ENCODE assay signal across 24 cellular contexts in the genomic region with DNA sequence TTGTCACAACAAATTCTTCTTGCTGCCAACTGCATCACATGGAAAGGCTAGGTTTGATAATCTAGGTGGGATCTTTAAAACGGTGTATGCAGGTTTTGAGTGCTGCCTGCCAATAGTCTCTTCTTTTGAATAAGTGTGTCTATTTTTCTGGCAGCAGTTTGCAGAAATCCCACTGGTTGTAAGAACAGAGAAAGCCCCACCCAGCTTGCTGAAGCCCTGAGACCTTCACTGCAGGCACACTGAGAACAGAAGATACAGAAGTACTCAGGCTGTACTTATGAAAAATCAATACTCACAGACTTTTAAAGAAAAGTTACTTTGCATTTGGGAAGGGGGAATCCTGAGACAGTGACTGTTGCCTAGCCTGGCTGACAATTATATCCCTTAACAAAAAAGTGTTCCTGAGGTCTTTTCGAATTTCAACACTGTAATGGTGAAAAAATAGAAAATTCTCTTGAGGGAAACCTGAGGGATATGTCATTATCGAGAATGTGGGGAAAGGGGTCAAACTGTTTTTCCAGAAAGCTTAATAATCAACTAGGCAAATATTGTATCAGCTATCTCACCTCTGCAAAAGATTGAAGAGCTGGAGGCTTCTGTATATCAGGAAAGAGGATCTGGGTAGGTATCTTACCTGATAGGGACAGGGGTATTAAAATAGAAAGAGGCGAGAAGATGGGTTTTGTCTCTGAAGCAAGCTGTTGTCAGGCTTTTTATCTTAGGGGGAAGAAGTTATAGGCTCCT.
DNase-seq lines count a peak whose midpoint lies in the region; ATAC-seq lines count a peak whose summit lies in the region.
"Had no signal": no experiment of that assay in that cellular context is flagged by ENCODE, and none has a peak within 500 bp of the region (broad histone marks: within the 10 kb centered on the region; RNA-seq: fewer than 3 reads in every experiment).

No MANE protein-coding gene starts in this region.

- H3K27ac Mint-ChIP-seq in T-helper 1 cell treated with Interleukin-12 subunit alpha and Interleukin-12 subunit beta and Interleukin-4 antibody, amounts not matched to agents 30 μg/mL and 1 μg/mL, for 36 hours: peak overlapping the region; percentile 87
- peak overlapping the region; percentile 85 to 93 for H3K27ac Mint-ChIP-seq in T-cell
- H3K27ac Mint-ChIP-seq: activated CD8-positive, alpha-beta memory T cell treated with anti-CD3 and anti-CD28 coated beads, Interleukin-2, amount 10 ng/mL, durations not matched to agents 7 days and 5 days; stimulated activated naive CD8-positive, alpha-beta T cell treated with anti-CD3 and anti-CD28 coated beads, Interleukin-15, Interleukin-2, amounts not matched to agents 100 ng/mL and 50 ng/mL, for 24 hours had no signal

- ATAC-seq in T-cell (replicated peaks in 1 of 4): peak in 3 of 4 experiments; percentile 35 to 55 (median 45)
- ATAC-seq: activated CD8-positive, alpha-beta memory T cell treated with anti-CD3 and anti-CD28 coated beads, Interleukin-2, amount 10 ng/mL, durations not matched to agents 7 days and 5 days; left ventricle myocardium superior had no signal

- H3K27me3 Mint-ChIP-seq in T-helper 1 cell treated with Interleukin-12 subunit alpha and Interleukin-12 subunit beta and Interleukin-4 antibody, amounts not matched to agents 30 μg/mL and 1 μg/mL, for 36 hours (ENCODE audit: low read depth): no peaks in the 10 kb centered on the region
- H3K27me3 Mint-ChIP-seq in T-cell: peaks cover 4 to 15% of the 10 kb centered on the region in 2 donors

- H3K4me3 Mint-ChIP-seq in T-helper 1 cell treated with Interleukin-12 subunit alpha and Interleukin-12 subunit beta and Interleukin-4 antibody, amounts not matched to agents 30 μg/mL and 1 μg/mL, for 36 hours: peak overlapping the region; percentile 51
- H3K4me3 Mint-ChIP-seq in T-cell: peak overlapping the region; percentile 11 to 49 (median 14)
- H3K4me3 Mint-ChIP-seq: activated CD8-positive, alpha-beta memory T cell treated with anti-CD3 and anti-CD28 coated beads, Interleukin-2, amount 10 ng/mL, durations not matched to agents 7 days and 5 days; CD8-positive, alpha-beta memory T cell; stimulated activated naive CD8-positive, alpha-beta T cell treated with anti-CD3 and anti-CD28 coated beads, Interleukin-15, Interleukin-2, amounts not matched to agents 100 ng/mL and 50 ng/mL, for 24 hours had no signal

- H3K9me3 Mint-ChIP-seq in T-helper 1 cell treated with Interleukin-12 subunit alpha and Interleukin-12 subunit beta and Interleukin-4 antibody, amounts not matched to agents 30 μg/mL and 1 μg/mL, for 36 hours: peaks cover 4% of the 10 kb centered on the region
- peaks cover 0 to 5% (median 0%) of the 10 kb centered on the region in 3 donors for H3K9me3 Mint-ChIP-seq in T-cell
- H3K9me3 Mint-ChIP-seq: stimulated activated naive CD8-positive, alpha-beta T cell treated with anti-CD3 and anti-CD28 coated beads, Interleukin-15, Interleukin-2, amounts not matched to agents 100 ng/mL and 50 ng/mL, for 24 hours had no signal

- peaks cover 26% of the 10 kb centered on the region for H3K36me3 Mint-ChIP-seq in T-helper 1 cell treated with Interleukin-12 subunit alpha and Interleukin-12 subunit beta and Interleukin-4 antibody, amounts not matched to agents 30 μg/mL and 1 μg/mL, for 36 hours (ENCODE audit: low read depth)
- no peaks in the 10 kb centered on the region for H3K36me3 Mint-ChIP-seq in T-cell
- H3K36me3 Mint-ChIP-seq: activated CD8-positive, alpha-beta memory T cell treated with anti-CD3 and anti-CD28 coated beads, Interleukin-2, amount 10 ng/mL, durations not matched to agents 7 days and 5 days; CD8-positive, alpha-beta memory T cell had no signal

- no peak for DNase-seq in T-helper 1 cell
- peak; percentile 0 for DNase-seq in AG08396 (ENCODE audit: low spot score)
- DNase-seq in T-cell: peak in 2 of 34 experiments; percentile 13 to 15
- peak; percentile 25 for DNase-seq in islet precursor cell
- no peak for DNase-seq in DMS53 (lab: John Stamatoyannopoulos, UW)
- DNase-seq in KG1 (lab: John Stamatoyannopoulos, UW): no peak
- DNase-seq in cerebellum (ENCODE audit: low spot score): no peak
- DNase-seq: activated CD4-positive, CD25-positive, alpha-beta regulatory T cell treated with anti-CD3 and anti-CD28 coated beads, Interleukin-2, amount 50 U/mL, for 72 hours; activated CD8-positive, alpha-beta memory T cell treated with anti-CD3 and anti-CD28 coated beads, Interleukin-2, amount 10 ng/mL, durations not matched to agents 7 days and 5 days; AML-193; CD8-positive, alpha-beta memory T cell; H7; hippocampal formation; IMR-90; left ventricle myocardium superior; NCI-H1105 treated with DMSO at 0.1 percent for 48 hours; NCI-H1930; NCI-H2227 treated with DMSO at 0.1 percent for 48 hours; NCI-H526 treated with DMSO at 0.1 percent for 48 hours; Peyer's patch; SHP77 treated with DMSO at 0.1 percent for 48 hours; SW 1271 had no signal

- POLR2A ChIA-PET in T-cell (lab: Charles Lee): no interaction called here

- H3K4me1 Mint-ChIP-seq in T-helper 1 cell treated with Interleukin-12 subunit alpha and Interleukin-12 subunit beta and Interleukin-4 antibody, amounts not matched to agents 30 μg/mL and 1 μg/mL, for 36 hours (ENCODE audit: low read depth): peaks cover 64% of the 10 kb centered on the region
- H3K4me1 Mint-ChIP-seq in T-cell: peaks cover 66 to 68% (median 67%) of the 10 kb centered on the region in 3 donors

- CTCF ChIA-PET in T-cell (lab: Charles Lee): interaction anchor here in 1 of 2 donors (0.6 kb wide), 1 partner anchor 58 kb away, joined by 3 read pairs; no protein-coding TSS in a partner anchor

Comparison
In these comparisons a context has a peak if more than half of its experiments do, and no peak if none do; other contexts are left out.
1. DNase-seq: peak in AG08396 (single experiment) and islet precursor cell (single experiment); none in T-helper 1 cell (0 of 5), DMS53 (single experiment), KG1 (single experiment) and cerebellum (single experiment).